In the genomic region with DNA sequence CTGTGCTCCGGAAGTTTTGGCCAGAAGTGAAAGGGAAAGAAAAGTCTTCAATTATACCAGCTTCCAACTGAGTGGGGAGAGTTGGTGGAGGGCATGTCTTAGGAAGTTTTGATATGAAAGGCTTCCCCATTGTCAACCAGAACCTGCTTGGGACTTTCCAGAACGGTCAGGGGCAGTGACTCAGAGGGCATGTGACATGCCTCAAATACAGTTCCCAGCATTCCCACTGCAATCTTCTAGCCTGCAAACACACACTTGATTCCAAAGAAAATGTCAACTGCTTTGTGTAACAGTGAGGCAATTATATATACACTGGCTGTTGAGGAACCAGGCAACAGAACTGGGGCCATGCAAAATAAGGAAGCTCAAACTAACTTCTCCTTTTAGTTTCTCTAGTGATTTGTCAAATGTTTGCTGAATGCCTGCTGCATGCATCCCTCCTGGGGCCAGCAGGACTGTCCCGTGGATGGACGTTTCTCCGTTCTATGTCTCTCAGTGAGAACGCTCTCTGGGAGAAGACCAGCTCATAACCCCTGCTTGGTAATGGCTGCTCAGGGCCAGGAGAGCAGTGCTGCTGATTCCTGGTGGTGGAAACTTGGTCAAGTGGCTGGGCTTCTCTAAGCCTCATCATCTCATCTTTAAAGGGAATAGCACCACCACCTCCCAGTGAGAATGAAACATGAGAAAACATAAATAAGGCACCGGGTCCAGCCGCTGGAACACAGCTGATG, we compare ENCODE assay signal across 8 cellular contexts. TPM values are rescaled to one million over a fixed set of nuclear protein-coding genes. Genes with fewer than 3 reads are reported as not detected.
DNase-seq lines count a peak whose midpoint lies in the region; ATAC-seq lines count a peak whose summit lies in the region.

No MANE protein-coding gene starts in this region.

- peak; percentile 36 for DNase-seq in T-helper 2 cell treated with Interferon-gamma antibody and Interleukin-4, amounts not matched to agents 5 μg/mL and 100 μg/mL, for 36 hours (ENCODE audit: low spot score)
- no peak for DNase-seq in T-helper 2 cell
- DNase-seq in activated CD8-positive, alpha-beta memory T cell treated with anti-CD3 and anti-CD28 coated beads, Interleukin-2, amount 10 ng/mL, durations not matched to agents 7 days and 5 days = no peak
- peak; percentile 76 for DNase-seq in glomerular visceral epithelial cell (ENCODE audit: extremely low spot score)
- DNase-seq in sciatic nerve (ENCODE audit: low spot score) = no peak
- no peak for DNase-seq in retina
- DNase-seq in NCI-H2107 treated with DMSO at 0.1 percent for 48 hours (lab: John Stamatoyannopoulos, UW; ENCODE audit: unreplicated experiment) = no peak

- H3K36me3 Mint-ChIP-seq in T-helper 2 cell treated with Interferon-gamma antibody and Interleukin-4, amounts not matched to agents 5 μg/mL and 100 μg/mL, for 36 hours (ENCODE audit: low read depth) = peaks cover 58% of the 10 kb centered on the region
- peaks cover 64% of the 10 kb centered on the region for H3K36me3 Mint-ChIP-seq in activated CD8-positive, alpha-beta memory T cell treated with anti-CD3 and anti-CD28 coated beads, Interleukin-2, amount 10 ng/mL, durations not matched to agents 7 days and 5 days

- no peak overlapping the region for H3K4me3 Mint-ChIP-seq in T-helper 2 cell treated with Interferon-gamma antibody and Interleukin-4, amounts not matched to agents 5 μg/mL and 100 μg/mL, for 36 hours
- no peak overlapping the region for H3K4me3 Mint-ChIP-seq in activated CD8-positive, alpha-beta memory T cell treated with anti-CD3 and anti-CD28 coated beads, Interleukin-2, amount 10 ng/mL, durations not matched to agents 7 days and 5 days

- H3K27ac Mint-ChIP-seq in T-helper 2 cell treated with Interferon-gamma antibody and Interleukin-4, amounts not matched to agents 5 μg/mL and 100 μg/mL, for 36 hours = peak overlapping the region; percentile 34
- H3K27ac Mint-ChIP-seq in activated CD8-positive, alpha-beta memory T cell treated with anti-CD3 and anti-CD28 coated beads, Interleukin-2, amount 10 ng/mL, durations not matched to agents 7 days and 5 days = peak overlapping the region; percentile 69

- peaks cover 27% of the 10 kb centered on the region for H3K4me1 Mint-ChIP-seq in T-helper 2 cell treated with Interferon-gamma antibody and Interleukin-4, amounts not matched to agents 5 μg/mL and 100 μg/mL, for 36 hours (ENCODE audit: low read depth)
- peaks cover 35% of the 10 kb centered on the region for H3K4me1 Mint-ChIP-seq in activated CD8-positive, alpha-beta memory T cell treated with anti-CD3 and anti-CD28 coated beads, Interleukin-2, amount 10 ng/mL, durations not matched to agents 7 days and 5 days

- no peaks in the 10 kb centered on the region for H3K9me3 Mint-ChIP-seq in T-helper 2 cell treated with Interferon-gamma antibody and Interleukin-4, amounts not matched to agents 5 μg/mL and 100 μg/mL, for 36 hours
- H3K9me3 Mint-ChIP-seq in activated CD8-positive, alpha-beta memory T cell treated with anti-CD3 and anti-CD28 coated beads, Interleukin-2, amount 10 ng/mL, durations not matched to agents 7 days and 5 days (ENCODE audit: low read depth) = no peaks in the 10 kb centered on the region

- peak; percentile 41 for ATAC-seq in HG03469 (IDR thresholded peaks at IDR 0.05; ENCODE audit: unreplicated experiment)
- no peak for ATAC-seq in activated CD8-positive, alpha-beta memory T cell treated with anti-CD3 and anti-CD28 coated beads, Interleukin-2, amount 10 ng/mL, durations not matched to agents 7 days and 5 days
- peak; percentile 91 for ATAC-seq in sciatic nerve

- CTCF ChIA-PET in activated CD8-positive, alpha-beta memory T cell treated with anti-CD3 and anti-CD28 coated beads, Interleukin-2, amount 10 ng/mL, durations not matched to agents 7 days and 5 days (lab: Charles Lee) = interaction anchor here (0.6 to 1.2 kb wide), 3 partner anchors 12 to 139 kb away, joined by 3 read pairs; no protein-coding TSS in a partner anchor

- H3K27me3 Mint-ChIP-seq in T-helper 2 cell treated with Interferon-gamma antibody and Interleukin-4, amounts not matched to agents 5 μg/mL and 100 μg/mL, for 36 hours (ENCODE audit: low read depth) = no peaks in the 10 kb centered on the region
- H3K27me3 Mint-ChIP-seq in activated CD8-positive, alpha-beta memory T cell treated with anti-CD3 and anti-CD28 coated beads, Interleukin-2, amount 10 ng/mL, durations not matched to agents 7 days and 5 days = no peaks in the 10 kb centered on the region

- intact Hi-C loops in sciatic nerve (cut with DNase I) = no loop called here

RNA-seq across cellular contexts. Expression of a gene that starts 18.3 kb away (rescaled TPM):
- not detected for total RNA-seq in activated CD8-positive, alpha-beta memory T cell treated with anti-CD3 and anti-CD28 coated beads, Interleukin-2, amount 10 ng/mL, durations not matched to agents 7 days and 5 days
- total RNA-seq in sciatic nerve = not detected

RNA-seq across cellular contexts. Expression of a gene that starts 34.8 kb away (rescaled TPM):
- 1 to 10 TPM; 8.1 to 9.5 TPM for total RNA-seq in activated CD8-positive, alpha-beta memory T cell treated with anti-CD3 and anti-CD28 coated beads, Interleukin-2, amount 10 ng/mL, durations not matched to agents 7 days and 5 days
- 8.3 TPM for total RNA-seq in sciatic nerve

RNA-seq across cellular contexts. Expression of a gene that starts 35.2 kb away (rescaled TPM):
- total RNA-seq in activated CD8-positive, alpha-beta memory T cell treated with anti-CD3 and anti-CD28 coated beads, Interleukin-2, amount 10 ng/mL, durations not matched to agents 7 days and 5 days = 10 to 100 TPM; 15.9 to 21.6 TPM
- 86.8 TPM for total RNA-seq in sciatic nerve

Comparison
In these comparisons a context has a peak if more than half of its experiments do, and no peak if none do; other contexts are left out.
1. DNase-seq: peak in T-helper 2 cell treated with Interferon-gamma antibody and Interleukin-4, amounts not matched to agents 5 μg/mL and 100 μg/mL, for 36 hours (single experiment) and glomerular visceral epithelial cell (single experiment); none in T-helper 2 cell (0 of 5), activated CD8-positive, alpha-beta memory T cell treated with anti-CD3 and anti-CD28 coated beads, Interleukin-2, amount 10 ng/mL, durations not matched to agents 7 days and 5 days (single experiment), sciatic nerve (single experiment), retina (single experiment) and NCI-H2107 treated with DMSO at 0.1 percent for 48 hours (single experiment).